Comparison of ENCODE assay signal across 1 cellular context in genomic region chr10:31319602-31320178, GRCh38.
TF ChIP-seq lines count a peak whose summit lies in the region.

No MANE protein-coding gene starts in this region.

TF ChIP-seq in GM12878, 131 proteins besides CTCF, POLR2A, EP300 and RAD21 (continued from another document):
- no peak for TF ChIP-seq ETV6 (conservative IDR thresholded peaks at IDR 0.05 in 1 of 2, IDR thresholded peaks at IDR 0.05 in 1 of 2; ENCODE audit: borderline replicate concordance in 1 of 2, low read depth in 1 of 2)
- peak; percentile 68 for TF ChIP-seq GATAD2B (conservative IDR thresholded peaks at IDR 0.05; ENCODE audit: low read depth)
- TF ChIP-seq EGR1 (IDR thresholded peaks at IDR 0.05; ENCODE audit: borderline replicate concordance in 1 of 2, low read depth in 2 of 2, low read length in 2 of 2): 0 out of 3 replicates have a peak, but pooled peaks of 1 of the 2 experiments have one; percentile 3
- peak; percentile 67; the same call in 1 of the 2 replicates for TF ChIP-seq BACH1 (IDR thresholded peaks at IDR 0.05; ENCODE audit: borderline replicate concordance)
- TF ChIP-seq BMI1 (IDR thresholded peaks at IDR 0.05; ENCODE audit: borderline replicate concordance): no peak
- no peak for TF ChIP-seq BHLHE40 (IDR thresholded peaks at IDR 0.05; ENCODE audit: borderline replicate concordance in 1 of 2, low read depth in 2 of 2, low read length in 1 of 2)
- no peak for TF ChIP-seq ZNF622 (IDR thresholded peaks at IDR 0.05)
- no peak for TF ChIP-seq USF2 (IDR thresholded peaks at IDR 0.05; ENCODE audit: borderline replicate concordance, low read depth, low read length)
- TF ChIP-seq LARP7 (IDR thresholded peaks at IDR 0.05): peak; percentile 49
- no peak for TF ChIP-seq REST (IDR thresholded peaks at IDR 0.05; ENCODE audit: low read depth, low read length)
- no peak for TF ChIP-seq ZNF217 (IDR thresholded peaks at IDR 0.05)
- TF ChIP-seq DPF2 (IDR thresholded peaks at IDR 0.05): 0 out of 2 replicates have a peak, but pooled peaks have one; percentile 36
- no peak for TF ChIP-seq TARDBP (IDR thresholded peaks at IDR 0.05; ENCODE audit: borderline replicate concordance)
- no peak for TF ChIP-seq E2F8 (IDR thresholded peaks at IDR 0.05; ENCODE audit: low read depth, partially characterized antibody)
- TF ChIP-seq NKRF (conservative IDR thresholded peaks at IDR 0.05): peak; percentile 47; the same call in 1 of the 2 replicates
- TF ChIP-seq HDAC6 (IDR thresholded peaks at IDR 0.05; ENCODE audit: unreplicated experiment): peak; percentile 61
- TF ChIP-seq IKZF1 (conservative IDR thresholded peaks at IDR 0.05): peak; percentile 14
